In the genomic region with DNA sequence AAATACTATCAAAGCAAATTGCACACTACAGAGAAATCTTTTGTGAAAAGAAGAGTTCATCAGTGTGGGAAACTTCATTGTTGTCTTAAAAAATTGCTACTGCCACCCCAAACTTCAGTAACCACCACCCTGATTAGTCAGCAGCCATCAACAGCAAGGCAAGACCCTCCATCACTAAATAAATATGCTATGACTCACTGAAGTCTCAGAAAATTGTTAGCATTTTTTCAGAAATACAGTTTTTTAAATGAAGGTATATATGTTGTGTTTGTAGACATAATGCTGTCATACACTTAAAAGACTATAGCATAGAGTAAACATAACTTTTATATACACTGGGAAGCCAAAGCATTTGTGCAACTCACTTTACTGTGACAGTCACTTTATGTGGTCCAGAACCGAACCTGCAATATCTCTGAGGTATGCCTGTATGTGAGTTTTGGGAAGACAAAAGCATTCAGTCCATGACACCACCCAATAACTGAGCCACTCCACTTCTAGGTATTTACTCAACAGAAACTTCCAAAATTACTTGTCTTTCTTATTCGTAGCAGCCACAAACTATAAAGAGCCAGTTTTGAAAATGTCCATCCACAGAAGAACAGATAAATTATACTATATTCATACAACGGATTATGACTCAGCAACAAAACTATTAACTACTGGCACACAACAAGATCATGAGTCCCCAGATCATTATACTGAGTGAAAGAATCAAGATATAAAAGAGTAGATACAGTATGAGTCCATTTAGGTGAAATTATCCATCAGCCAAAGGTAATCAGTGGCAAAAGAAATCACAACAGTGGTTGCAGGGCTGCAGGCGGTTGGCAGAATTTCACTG, we compare ENCODE assay signal across 28 cellular contexts.
DNase-seq lines count a peak whose midpoint lies in the region; ATAC-seq and TF ChIP-seq lines count a peak whose summit lies in the region.
"Had no signal": no experiment of that assay in that cellular context is flagged by ENCODE, and none has a peak within 500 bp of the region (broad histone marks: within the 10 kb centered on the region; RNA-seq: fewer than 3 reads in every experiment).

No MANE protein-coding gene starts in this region.

- TF ChIP-seq CTCF in GM23338 (conservative IDR thresholded peaks at IDR 0.05; ENCODE audit: low read depth in 2 of 2) (no peak), SK-N-SH (IDR thresholded peaks at IDR 0.05) (no peak)

- H3K9me3 ChIP-seq in SK-N-SH (no peaks in the 10 kb centered on the region), GM23248 (ENCODE audit: low read depth) (peaks cover 4% of the 10 kb centered on the region)
- H3K9me3 ChIP-seq: BE2C, SJCRH30, thoracic aorta had no signal

- H3K4me1 ChIP-seq in GM23338 (ENCODE audit: insufficient read depth) (no peaks in the 10 kb centered on the region), SK-N-SH (ENCODE audit: control insufficient read depth in 1 of 2, insufficient read depth in 2 of 2, low read depth in 1 of 2, low read length in 1 of 2) (no peaks in the 10 kb centered on the region), GM23248 (ENCODE audit: insufficient read depth) (no peaks in the 10 kb centered on the region)
- H3K4me1 ChIP-seq: BE2C, neural progenitor cell, parathyroid adenoma had no signal

- H3K9ac ChIP-seq in SK-N-SH (no peak overlapping the region), GM23248 (no peak overlapping the region)
- H3K9ac ChIP-seq: neural progenitor cell, parathyroid adenoma had no signal

- no peak overlapping the region for H3K4me3 Mint-ChIP-seq in GM23338
- H3K4me3 Mint-ChIP-seq: activated CD4-positive, alpha-beta T cell treated with anti-CD3 and anti-CD28 coated beads, Interleukin-2, amount 10 ng/mL, durations not matched to agents 7 days and 5 days; CD8-positive, alpha-beta memory T cell; neural progenitor cell had no signal

- in situ Hi-C loops in GM23248 (cut with MboI), result no loop called here

- 3% methylated on average over 4 of the region's 4 CpGs for WGBS in SK-N-SH (ENCODE audit: low lambda C conversion rate)
- 32 to 39% methylated on average over 4 of the region's 4 CpGs for WGBS in GM23248 (ENCODE audit: low coverage in 1 of 2, low lambda C conversion rate in 2 of 2, missing lambda C conversion rate in 2 of 2), 2 experiments

- no peak overlapping the region for H3K27ac Mint-ChIP-seq in GM23338
- H3K27ac Mint-ChIP-seq: activated CD4-positive, alpha-beta T cell treated with anti-CD3 and anti-CD28 coated beads, Interleukin-2, amount 10 ng/mL, durations not matched to agents 7 days and 5 days; neural progenitor cell had no signal

- CTCF ChIA-PET in SK-N-SH (lab: Yijun Ruan, JAX), result no interaction called here

- H3K4me3 ChIP-seq in GM23338, result no peak overlapping the region
- H3K4me3 ChIP-seq in SK-N-SH (ENCODE audit: low read depth in 2 of 2, low read length in 1 of 2), result no peak overlapping the region
- no peak overlapping the region for H3K4me3 ChIP-seq in GM23248
- H3K4me3 ChIP-seq: dorsolateral prefrontal cortex, neural progenitor cell, SJCRH30, thoracic aorta had no signal

- peaks cover 4% of the 10 kb centered on the region; the same call in 1 of the 3 replicates for H3K36me3 Mint-ChIP-seq in GM23338 (ENCODE audit: low read depth)
- H3K36me3 Mint-ChIP-seq: neural progenitor cell had no signal

- no peak for TF ChIP-seq RAD21 in SK-N-SH (IDR thresholded peaks at IDR 0.05; ENCODE audit: low read length)

- TF ChIP-seq EP300 in SK-N-SH (IDR thresholded peaks at IDR 0.05; ENCODE audit: borderline replicate concordance in 1 of 2, low read depth in 1 of 2, low read length in 1 of 2), result no peak

- H3K4me1 Mint-ChIP-seq in GM23338, result no peaks in the 10 kb centered on the region; the same call in 2 of the 3 replicates
- H3K4me1 Mint-ChIP-seq: activated CD4-positive, alpha-beta T cell treated with anti-CD3 and anti-CD28 coated beads, Interleukin-2, amount 10 ng/mL, durations not matched to agents 7 days and 5 days; CD8-positive, alpha-beta memory T cell; neural progenitor cell had no signal

- no peaks in the 10 kb centered on the region for H4K20me1 ChIP-seq in GM23338 (replicated peaks; ENCODE audit: insufficient read depth)
- H4K20me1 ChIP-seq in SK-N-SH (ENCODE audit: insufficient read depth), result no peaks in the 10 kb centered on the region
- H4K20me1 ChIP-seq in GM23248 (ENCODE audit: insufficient read depth), result no peaks in the 10 kb centered on the region

- H3K9me2 ChIP-seq in GM23338 (ENCODE audit: insufficient read depth) (peaks cover 18% of the 10 kb centered on the region), SK-N-SH (no peaks in the 10 kb centered on the region), GM23248 (ENCODE audit: insufficient read depth) (no peaks in the 10 kb centered on the region)

- H3K27ac ChIP-seq in GM23338 (ENCODE audit: low read depth), result no peak overlapping the region
- no peak overlapping the region for H3K27ac ChIP-seq in SK-N-SH (ENCODE audit: low read depth in 2 of 2, low read length in 1 of 2)
- H3K27ac ChIP-seq in GM23248, result no peak overlapping the region
- H3K27ac ChIP-seq: dorsolateral prefrontal cortex, HL-60, neural progenitor cell, parathyroid adenoma, SJCRH30, thoracic aorta had no signal

- H2AFZ ChIP-seq in GM23338, result peak overlapping the region; percentile 56; the same call in 1 of the 2 replicates
- no peak overlapping the region for H2AFZ ChIP-seq in SK-N-SH (ENCODE audit: low read depth)
- H2AFZ ChIP-seq in GM23248, result no peak overlapping the region
- H2AFZ ChIP-seq: neural progenitor cell, parathyroid adenoma had no signal

- no peak for ATAC-seq in GM23338
- no peak for ATAC-seq in GM19324 (IDR thresholded peaks at IDR 0.05; ENCODE audit: low FRiP score, unreplicated experiment)
- ATAC-seq: HCT116 had no signal

- DNase-seq in A172 (ENCODE audit: low spot score) (peak; percentile 0), GM23338 (ENCODE audit: low spot score) (no peak), astrocyte of the hippocampus (ENCODE audit: low read depth, low spot score) (peak; percentile 40), kidney glomerular epithelial cell (lab: John Stamatoyannopoulos, UW) (peak; percentile 49), SK-N-SH (no peak), GM23248 (no peak)
- DNase-seq: ACHN; activated CD4-positive, alpha-beta T cell treated with anti-CD3 and anti-CD28 coated beads, Interleukin-2, amount 10 ng/mL, durations not matched to agents 7 days and 5 days; activated T-cell treated with anti-CD3 and anti-CD28 coated beads, Interleukin-2, amount 50 U/mL, for 48 hours; BE2C; CD8-positive, alpha-beta memory T cell; dorsolateral prefrontal cortex; hippocampal formation; KG1; mesenchymal stem cell; NCI-H1436; NCI-H2081; NCI-H2227 treated with DMSO at 0.1 percent for 48 hours; retina; SJCRH30; small intestine; stimulated activated naive CD4-positive, alpha-beta T cell had no signal

- peaks cover 8% of the 10 kb centered on the region for H3K9me3 Mint-ChIP-seq in GM23338

- H3K79me2 ChIP-seq in GM23338 (replicated peaks; ENCODE audit: insufficient read depth), result no peaks in the 10 kb centered on the region
- no peaks in the 10 kb centered on the region for H3K79me2 ChIP-seq in SK-N-SH (ENCODE audit: insufficient read depth)
- no peaks in the 10 kb centered on the region for H3K79me2 ChIP-seq in GM23248 (ENCODE audit: insufficient read depth)
- H3K79me2 ChIP-seq: parathyroid adenoma had no signal

- H3K27me3 ChIP-seq in GM23338 (ENCODE audit: insufficient read depth) (no peaks in the 10 kb centered on the region), SK-N-SH (ENCODE audit: insufficient read depth) (no peaks in the 10 kb centered on the region), GM23248 (replicated peaks; ENCODE audit: insufficient read depth) (no peaks in the 10 kb centered on the region)
- H3K27me3 ChIP-seq: BE2C, dorsolateral prefrontal cortex, neural progenitor cell, SJCRH30 had no signal

- H3K4me2 ChIP-seq in GM23338 (no peak overlapping the region), SK-N-SH (no peak overlapping the region), GM23248 (ENCODE audit: unreplicated experiment) (no peak overlapping the region)
- H3K4me2 ChIP-seq: neural progenitor cell had no signal

- no peaks in the 10 kb centered on the region for H3K27me3 Mint-ChIP-seq in GM23338 (ENCODE audit: insufficient read depth, low read depth, poor library complexity)
- H3K27me3 Mint-ChIP-seq: activated CD4-positive, alpha-beta T cell treated with anti-CD3 and anti-CD28 coated beads, Interleukin-2, amount 10 ng/mL, durations not matched to agents 7 days and 5 days had no signal

- H3F3A ChIP-seq in GM23338 (replicated peaks; ENCODE audit: low read depth) (no peaks in the 10 kb centered on the region), SK-N-SH (replicated peaks; ENCODE audit: insufficient read depth) (no peaks in the 10 kb centered on the region), GM23248 (ENCODE audit: insufficient read depth) (no peaks in the 10 kb centered on the region)

- POLR2A ChIA-PET in SK-N-SH (lab: Yijun Ruan, JAX), result no interaction called here

- peaks cover 7% of the 10 kb centered on the region; the same call in 1 of the 2 replicates for H3K36me3 ChIP-seq in GM23338 (ENCODE audit: insufficient read depth)
- no peaks in the 10 kb centered on the region for H3K36me3 ChIP-seq in SK-N-SH (replicated peaks in 1 of 2; ENCODE audit: control insufficient read depth in 1 of 2, insufficient read depth in 2 of 2, low read length in 1 of 2)
- no peaks in the 10 kb centered on the region for H3K36me3 ChIP-seq in GM23248 (ENCODE audit: low read depth)
- H3K36me3 ChIP-seq: BE2C, neural progenitor cell, SJCRH30, thoracic aorta had no signal

TF ChIP-seq in GM23338, 12 proteins besides CTCF, POLR2A, EP300 and RAD21 (continues in another document):
- TF ChIP-seq STAT1 (IDR thresholded peaks at IDR 0.05; ENCODE audit: unreplicated experiment) (no peak), NANOG (IDR thresholded peaks at IDR 0.05; ENCODE audit: borderline replicate concordance) (no peak)

TF ChIP-seq in SK-N-SH, 30 proteins besides CTCF, POLR2A, EP300 and RAD21 (continues in another document):
- TF ChIP-seq GABPA (IDR thresholded peaks at IDR 0.05; ENCODE audit: low read depth) (no peak), MXI1 (IDR thresholded peaks at IDR 0.05; ENCODE audit: low read depth, low read length) (no peak), NRF1 (IDR thresholded peaks at IDR 0.05; ENCODE audit: low read depth, low read length) (no peak)
- TF ChIP-seq, protein P1, sequence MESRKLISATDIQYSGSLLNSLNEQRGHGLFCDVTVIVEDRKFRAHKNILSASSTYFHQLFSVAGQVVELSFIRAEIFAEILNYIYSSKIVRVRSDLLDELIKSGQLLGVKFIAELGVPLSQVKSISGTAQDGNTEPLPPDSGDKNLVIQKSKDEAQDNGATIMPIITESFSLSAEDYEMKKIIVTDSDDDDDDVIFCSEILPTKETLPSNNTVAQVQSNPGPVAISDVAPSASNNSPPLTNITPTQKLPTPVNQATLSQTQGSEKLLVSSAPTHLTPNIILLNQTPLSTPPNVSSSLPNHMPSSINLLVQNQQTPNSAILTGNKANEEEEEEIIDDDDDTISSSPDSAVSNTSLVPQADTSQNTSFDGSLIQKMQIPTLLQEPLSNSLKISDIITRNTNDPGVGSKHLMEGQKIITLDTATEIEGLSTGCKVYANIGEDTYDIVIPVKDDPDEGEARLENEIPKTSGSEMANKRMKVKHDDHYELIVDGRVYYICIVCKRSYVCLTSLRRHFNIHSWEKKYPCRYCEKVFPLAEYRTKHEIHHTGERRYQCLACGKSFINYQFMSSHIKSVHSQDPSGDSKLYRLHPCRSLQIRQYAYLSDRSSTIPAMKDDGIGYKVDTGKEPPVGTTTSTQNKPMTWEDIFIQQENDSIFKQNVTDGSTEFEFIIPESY (IDR thresholded peaks at IDR 0.05; ENCODE audit: borderline replicate concordance, low read depth), result no peak

Comparison
In these comparisons a context has a peak if more than half of its experiments do, and no peak if none do; other contexts are left out.
1. DNase-seq: peak in A172 (single experiment), astrocyte of the hippocampus (single experiment) and kidney glomerular epithelial cell (single experiment); none in GM23338 (single experiment), SK-N-SH (single experiment) and GM23248 (single experiment).